ENCODE assay signal across 26 cellular contexts in the genomic region with DNA sequence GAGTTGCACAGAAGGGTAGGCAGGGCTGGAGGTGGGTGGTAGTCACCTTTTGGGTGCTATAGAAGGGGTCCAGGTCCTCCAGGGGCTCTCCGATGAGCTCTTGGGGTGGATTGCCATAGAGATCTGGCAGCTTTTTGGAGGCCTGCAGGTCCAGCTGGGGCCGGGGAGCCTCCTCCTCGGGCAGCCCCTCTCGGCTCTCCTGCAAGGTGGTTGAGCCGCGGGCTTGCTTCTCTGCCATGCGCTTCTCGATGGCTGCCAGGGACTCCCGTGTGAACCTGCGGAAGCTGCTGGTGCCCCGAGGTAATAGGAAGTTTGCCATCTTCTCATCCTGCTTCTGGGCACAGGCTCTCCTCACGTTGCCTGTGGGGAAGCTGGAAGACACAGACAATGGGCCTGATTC. TPM values are rescaled to one million over a fixed set of nuclear protein-coding genes. Genes with fewer than 3 reads are reported as not detected.
"Had no signal": no experiment of that assay in that cellular context is flagged by ENCODE, and none has a peak within 500 bp of the region (broad histone marks: within the 10 kb centered on the region; RNA-seq: fewer than 3 reads in every experiment).

No MANE protein-coding gene starts in this region.

- H3K36me3 ChIP-seq: brain microvascular endothelial cell, WERI-Rb-1 had no signal

- ATAC-seq: activated CD4-positive, CD25-positive, alpha-beta regulatory T cell treated with anti-CD3 and anti-CD28 coated beads, Interleukin-2, amount 50 U/mL, for 24 hours; activated CD8-positive, alpha-beta T cell treated with anti-CD3 and anti-CD28 coated beads for 36 hours; activated T-cell treated with anti-CD3 and anti-CD28 coated beads, Interleukin-2, amount 50 U/mL, for 4 hours; esophagus mucosa; T-helper 17 cell had no signal

- DNase-seq: activated B cell treated with CpG ODN at 0.5 μM for 24 hours; activated CD4-positive, alpha-beta T cell treated with anti-CD3 and anti-CD28 coated beads for 48 hours; activated CD4-positive, alpha-beta T cell treated with anti-CD3 and anti-CD28 coated beads, Interleukin-2, amount 50 U/mL, for 1 hour; activated CD4-positive, alpha-beta T cell treated with anti-CD3 and anti-CD28 coated beads, Interleukin-2, amount 50 U/mL, for 48 hours; activated CD8-positive, alpha-beta memory T cell treated with anti-CD3 and anti-CD28 coated beads for 24 hours; activated CD8-positive, alpha-beta T cell treated with anti-CD3 and anti-CD28 coated beads for 36 hours; activated effector memory CD4-positive, alpha-beta T cell treated with Interleukin-2 at 50 U/mL for 16 hours; activated gamma-delta T cell treated with Interleukin-2 at 50 U/mL for 16 hours; activated naive CD4-positive, alpha-beta T cell treated with anti-CD3 and anti-CD28 coated beads, Interleukin-2, amount 50 U/mL, for 16 hours; activated naive CD4-positive, alpha-beta T cell treated with Interleukin-2 at 50 U/mL for 16 hours; activated T-cell treated with anti-CD3 and anti-CD28 coated beads, Interleukin-2, amount 50 U/mL, for 4 hours; amniotic stem cell; anterior cingulate cortex; brain microvascular endothelial cell; dorsolateral prefrontal cortex; effector memory CD4-positive, alpha-beta T cell; endodermal cell; foreskin fibroblast; T-helper 1 cell; T-helper 17 cell; T1000; WERI-Rb-1 had no signal

- H3K27ac ChIP-seq: brain microvascular endothelial cell, coronary artery, dorsolateral prefrontal cortex, WERI-Rb-1 had no signal

- H3K4me3 ChIP-seq: coronary artery, dorsolateral prefrontal cortex had no signal

- H3K27me3 ChIP-seq: brain microvascular endothelial cell had no signal

RNA-seq across cellular contexts. Expression of a gene that starts 16.5 kb away (rescaled TPM):
- total RNA-seq: activated B cell treated with CpG ODN at 0.5 μM for 24 hours; activated T-cell treated with anti-CD3 and anti-CD28 coated beads, Interleukin-2, amount 50 U/mL, for 4 hours; bronchial epithelial cell; esophagus mucosa had no signal
